In genomic region chr9:116002181-116002580, GRCh38 we compare ENCODE assay signal across 20 cellular contexts.
DNase-seq lines count a peak whose midpoint lies in the region; ATAC-seq and TF ChIP-seq lines count a peak whose summit lies in the region.
"Had no signal": no experiment of that assay in that cellular context is flagged by ENCODE, and none has a peak within 500 bp of the region (broad histone marks: within the 10 kb centered on the region; RNA-seq: fewer than 3 reads in every experiment).

No MANE protein-coding gene starts in this region.

- H2BK15ac ChIP-seq in mesenchymal stem cell (ENCODE audit: low read depth, poor library complexity, severe bottlenecking) = no peak overlapping the region

- no peak for TF ChIP-seq CTCF in RWPE2 (IDR thresholded peaks at IDR 0.05; ENCODE audit: poor library complexity, severe bottlenecking)

- peaks cover 29% of the 10 kb centered on the region for H3F3A ChIP-seq in GM23248 (ENCODE audit: insufficient read depth)

- H2BK12ac ChIP-seq in mesenchymal stem cell (ENCODE audit: low read length in 2 of 2) = no peak overlapping the region

- 96% methylated on average over 5 of the region's 5 CpGs for WGBS in GM23248 (ENCODE audit: low coverage in 1 of 2, low lambda C conversion rate in 2 of 2, missing lambda C conversion rate in 2 of 2), 2 experiments
- WGBS in mesenchymal stem cell = 100% methylated on average over 4 of the region's 5 CpGs

- H4K20me1 ChIP-seq in GM23248 (ENCODE audit: insufficient read depth) = no peaks in the 10 kb centered on the region

- H3K9me2 ChIP-seq in GM23248 (ENCODE audit: insufficient read depth) = no peaks in the 10 kb centered on the region

- H3K27ac Mint-ChIP-seq in activated T-cell treated with anti-CD3 and anti-CD28 coated beads, Interleukin-2, amount 50 U/mL, for 24 hours = no peak overlapping the region
- H3K27ac Mint-ChIP-seq: B cell; CD4-positive, alpha-beta T cell; GM23338 had no signal

- no peak overlapping the region for H3K4me3 Mint-ChIP-seq in activated T-cell treated with anti-CD3 and anti-CD28 coated beads, Interleukin-2, amount 50 U/mL, for 24 hours
- H3K4me3 Mint-ChIP-seq: B cell; CD4-positive, alpha-beta T cell; GM23338 had no signal

- H2BK5ac ChIP-seq in mesenchymal stem cell (ENCODE audit: low read depth, low read length, poor library complexity, severe bottlenecking) = no peak overlapping the region

- peak overlapping the region; percentile 18; the same call in 1 of the 2 replicates for H2AFZ ChIP-seq in GM23248
- no peak overlapping the region for H2AFZ ChIP-seq in mesenchymal stem cell (ENCODE audit: low read depth, low read length)
- H2AFZ ChIP-seq: GM23338 had no signal

- H2AK5ac ChIP-seq in mesenchymal stem cell (ENCODE audit: low read length, severe bottlenecking) = no peak overlapping the region

- no peaks in the 10 kb centered on the region for H3K27me3 ChIP-seq in GM23248 (replicated peaks; ENCODE audit: insufficient read depth)
- H3K27me3 ChIP-seq in RWPE2 (ENCODE audit: insufficient read depth, poor library complexity, severe bottlenecking) = no peaks in the 10 kb centered on the region
- no peaks in the 10 kb centered on the region for H3K27me3 ChIP-seq in mesenchymal stem cell (ENCODE audit: control insufficient read depth in 1 of 2, insufficient read depth in 1 of 2, low read length in 2 of 2)
- no peaks in the 10 kb centered on the region for H3K27me3 ChIP-seq in skeletal muscle satellite cell (ENCODE audit: control insufficient read depth, insufficient read depth, low read length)
- H3K27me3 ChIP-seq: SJSA1 had no signal

- no peaks in the 10 kb centered on the region for H3K79me1 ChIP-seq in mesenchymal stem cell (replicated peaks; ENCODE audit: low read length, poor library complexity, severe bottlenecking)

- H3K27ac ChIP-seq in GM23248 = peak overlapping the region; percentile 13; the same call in 1 of the 2 replicates
- H3K27ac ChIP-seq in RWPE2 (ENCODE audit: poor library complexity, severe bottlenecking) = peak overlapping the region; percentile 16
- H3K27ac ChIP-seq in mesenchymal stem cell (ENCODE audit: low read length, poor library complexity, severe bottlenecking) = no peak overlapping the region
- H3K27ac ChIP-seq: SJSA1 had no signal

- H3K23ac ChIP-seq in mesenchymal stem cell (ENCODE audit: low read length in 2 of 2) = no peak overlapping the region

- H3K9me3 Mint-ChIP-seq in activated T-cell treated with anti-CD3 and anti-CD28 coated beads, Interleukin-2, amount 50 U/mL, for 24 hours = no peaks in the 10 kb centered on the region
- H3K9me3 Mint-ChIP-seq: GM23338 had no signal

- H3K27me3 Mint-ChIP-seq in activated T-cell treated with anti-CD3 and anti-CD28 coated beads, Interleukin-2, amount 50 U/mL, for 24 hours = no peaks in the 10 kb centered on the region
- H3K27me3 Mint-ChIP-seq: B cell; CD4-positive, alpha-beta T cell had no signal

- H3K4me2 ChIP-seq in GM23248 (ENCODE audit: unreplicated experiment) (peak overlapping the region; percentile 32), mesenchymal stem cell (ENCODE audit: low read length, poor library complexity, severe bottlenecking) (no peak overlapping the region), skeletal muscle satellite cell (ENCODE audit: low read length) (no peak overlapping the region)
- H3K4me2 ChIP-seq: GM23338 had no signal

- no peaks in the 10 kb centered on the region for H3K9me3 ChIP-seq in GM23248 (ENCODE audit: low read depth)
- no peaks in the 10 kb centered on the region for H3K9me3 ChIP-seq in RWPE2 (ENCODE audit: severe bottlenecking)
- no peaks in the 10 kb centered on the region for H3K9me3 ChIP-seq in mesenchymal stem cell (ENCODE audit: control insufficient read depth, low read length)
- no peaks in the 10 kb centered on the region for H3K9me3 ChIP-seq in skeletal muscle satellite cell (replicated peaks; ENCODE audit: low read length)
- H3K9me3 ChIP-seq: Caco-2 had no signal

- H4K91ac ChIP-seq in mesenchymal stem cell (ENCODE audit: low read length) = no peak overlapping the region

- H3K4ac ChIP-seq in mesenchymal stem cell (ENCODE audit: low read depth in 1 of 2, low read length in 2 of 2) = no peak overlapping the region

- in situ Hi-C loops in GM23248 (cut with MboI) = no loop called here

- H4K8ac ChIP-seq in mesenchymal stem cell (ENCODE audit: low read length) = no peak overlapping the region

- H3K18ac ChIP-seq in mesenchymal stem cell (ENCODE audit: low read depth in 1 of 2, low read length in 2 of 2) = no peak overlapping the region

- no peak overlapping the region for H3K14ac ChIP-seq in mesenchymal stem cell (ENCODE audit: low read length in 2 of 2)

- H3K4me1 Mint-ChIP-seq in activated T-cell treated with anti-CD3 and anti-CD28 coated beads, Interleukin-2, amount 50 U/mL, for 24 hours (ENCODE audit: low read depth) = no peaks in the 10 kb centered on the region
- H3K4me1 Mint-ChIP-seq: B cell, GM23338 had no signal

- H3K79me2 ChIP-seq in GM23248 (ENCODE audit: insufficient read depth) = no peaks in the 10 kb centered on the region

- DNase-seq in GM23248 (no peak), RWPE2 (ENCODE audit: low spot score) (no peak), mesenchymal stem cell (no peak), iPS-NIHi7 (ENCODE audit: extremely low spot score) (no peak)
- no peak for DNase-seq in activated T-cell treated with anti-CD3 and anti-CD28 coated beads, Interleukin-2, amount 50 U/mL, for 24 hours
- DNase-seq in activated CD4-positive, alpha-beta T cell treated with anti-CD3 and anti-CD28 coated beads, Interleukin-2, amount 50 U/mL, for 4 hours = no peak
- DNase-seq: Caco-2; CD4-positive, alpha-beta T cell; DMS153; KG1; NCI-H1417; NCI-H187; NCI-H524 treated with DMSO at 0.1 percent for 48 hours had no signal

- H3K4me3 ChIP-seq in GM23248 (no peak overlapping the region), RWPE2 (ENCODE audit: severe bottlenecking) (no peak overlapping the region), mesenchymal stem cell (ENCODE audit: insufficient read depth in 1 of 2, low read depth in 1 of 2, low read length in 2 of 2) (no peak overlapping the region), skeletal muscle satellite cell (ENCODE audit: low read length) (no peak overlapping the region)
- H3K4me3 ChIP-seq: GM12878, GM23338, SJSA1 had no signal

- ATAC-seq in RWPE2 (ENCODE audit: low read depth) (no peak), HG03521 (IDR thresholded peaks at IDR 0.05; ENCODE audit: unreplicated experiment) (no peak)
- ATAC-seq: GM12878, GM23338, HepG2 had no signal

- H3K4me1 ChIP-seq in GM23248 (ENCODE audit: insufficient read depth) = peaks cover 38% of the 10 kb centered on the region
- peaks cover 34% of the 10 kb centered on the region for H3K4me1 ChIP-seq in RWPE2 (ENCODE audit: insufficient read depth, poor library complexity, severe bottlenecking)
- no peaks in the 10 kb centered on the region for H3K4me1 ChIP-seq in mesenchymal stem cell (ENCODE audit: control insufficient read depth, insufficient read depth, low read depth, low read length)
- peaks cover 33% of the 10 kb centered on the region for H3K4me1 ChIP-seq in skeletal muscle satellite cell (ENCODE audit: control insufficient read depth, insufficient read depth, low read length)
- H3K4me1 ChIP-seq: Caco-2 had no signal

- H2BK120ac ChIP-seq in mesenchymal stem cell (ENCODE audit: low read depth, low read length) = no peak overlapping the region

- H3K36me3 ChIP-seq in GM23248 (ENCODE audit: low read depth) (no peaks in the 10 kb centered on the region), RWPE2 (ENCODE audit: low read depth) (no peaks in the 10 kb centered on the region), mesenchymal stem cell (ENCODE audit: control insufficient read depth in 1 of 2, insufficient read depth in 2 of 2, low read depth in 1 of 2, low read length in 2 of 2) (no peaks in the 10 kb centered on the region), skeletal muscle satellite cell (ENCODE audit: insufficient read depth, low read length) (no peaks in the 10 kb centered on the region)
- H3K36me3 ChIP-seq: SJSA1 had no signal

- H3K9ac ChIP-seq in GM23248 (no peak overlapping the region), mesenchymal stem cell (ENCODE audit: low read length) (peak overlapping the region; percentile 50), skeletal muscle satellite cell (ENCODE audit: low read depth, low read length) (peak overlapping the region; percentile 49)

- H3K36me3 Mint-ChIP-seq in activated T-cell treated with anti-CD3 and anti-CD28 coated beads, Interleukin-2, amount 50 U/mL, for 24 hours (ENCODE audit: low read depth) = no peaks in the 10 kb centered on the region
